ENCODE assay signal across 30 cellular contexts in the genomic region with DNA sequence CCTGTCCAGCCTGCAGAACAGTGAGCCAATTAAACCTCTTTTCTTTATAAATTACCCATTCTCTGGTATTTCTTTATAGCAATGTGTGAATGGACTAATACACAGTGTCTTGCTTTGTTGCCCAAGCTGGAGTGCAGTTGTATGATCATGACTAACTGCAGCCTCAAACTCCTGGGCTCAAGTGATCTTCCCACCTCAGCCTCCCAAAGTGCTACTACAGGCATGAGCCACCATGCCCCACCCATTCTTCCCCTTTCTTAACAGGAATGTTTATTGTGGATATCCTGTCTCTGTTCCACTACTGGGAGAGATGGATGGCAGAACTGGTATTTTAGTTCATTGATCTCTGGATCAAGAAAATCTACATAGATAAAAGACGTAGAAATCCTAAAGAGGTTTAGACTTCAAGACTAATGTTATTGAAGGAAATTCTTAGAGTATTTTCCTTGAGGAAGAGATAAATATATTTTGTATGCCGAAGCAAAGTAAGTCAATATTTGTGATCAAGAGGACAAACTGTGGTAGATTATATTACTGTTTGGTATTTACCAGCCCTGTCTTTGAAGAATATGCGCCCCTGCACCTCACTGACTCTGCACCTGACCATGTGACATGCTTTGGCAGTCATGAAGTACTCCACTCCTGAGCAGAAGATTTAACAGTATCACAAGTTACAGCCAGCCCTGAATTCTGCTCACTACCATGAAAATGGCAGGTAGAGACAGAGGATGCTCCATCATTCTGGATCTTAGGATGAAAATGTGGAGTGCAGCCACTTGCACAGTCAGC. TPM values are rescaled to one million over a fixed set of nuclear protein-coding genes. Genes with fewer than 3 reads are reported as not detected.
DNase-seq lines count a peak whose midpoint lies in the region; ATAC-seq, FAIRE-seq and TF ChIP-seq lines count a peak whose summit lies in the region.
"Had no signal": no experiment of that assay in that cellular context is flagged by ENCODE, and none has a peak within 500 bp of the region (broad histone marks: within the 10 kb centered on the region; RNA-seq: fewer than 3 reads in every experiment).

No MANE protein-coding gene starts in this region.

- no peak for TF ChIP-seq CTCF in left ventricle myocardium inferior (IDR thresholded peaks at IDR 0.05; ENCODE audit: borderline replicate concordance)
- TF ChIP-seq CTCF in endothelial cell (IDR thresholded peaks at IDR 0.05; ENCODE audit: unreplicated experiment), result no peak
- no peak for TF ChIP-seq CTCF in mucosa of descending colon (IDR thresholded peaks at IDR 0.05)
- TF ChIP-seq CTCF in D721Med (IDR thresholded peaks at IDR 0.05; ENCODE audit: insufficient read depth, missing control alignments), result no peak
- TF ChIP-seq CTCF in testis (IDR thresholded peaks at IDR 0.05), result no peak

- no peak for FAIRE-seq in D721Med (lab: Jason Lieb, UNC)
- FAIRE-seq: A204.1, endometrium, H54, islet of Langerhans had no signal

- ATAC-seq in Right ventricle myocardium inferior (no peak), mucosa of descending colon (peak; percentile 52), GM21381 (IDR thresholded peaks at IDR 0.05; ENCODE audit: unreplicated experiment) (no peak)
- ATAC-seq: activated CD8-positive, alpha-beta T cell treated with anti-CD3 and anti-CD28 coated beads for 36 hours; lower lobe of right lung; T-cell had no signal

- WGBS in testis, 2 donors, result 88 to 92% methylated on average over 3 of the region's 3 CpGs

- peaks cover 7% of the 10 kb centered on the region for H3K36me3 Mint-ChIP-seq in endothelial cell (ENCODE audit: low read depth, unreplicated experiment)
- H3K36me3 Mint-ChIP-seq: activated naive CD8-positive, alpha-beta T cell; CD4-positive, alpha-beta memory T cell; T-cell had no signal

- H3K36me3 ChIP-seq in left ventricle myocardium inferior, result no peaks in the 10 kb centered on the region
- no peaks in the 10 kb centered on the region for H3K36me3 ChIP-seq in mucosa of descending colon (ENCODE audit: low read depth)
- H3K36me3 ChIP-seq in testis (ENCODE audit: low read depth, missing control alignments), result no peaks in the 10 kb centered on the region
- H3K36me3 ChIP-seq: lower lobe of right lung, Peyer's patch, vagina had no signal

- DNase-seq in left ventricle myocardium inferior (no peak), Right ventricle myocardium inferior (ENCODE audit: missing footprints) (no peak), endothelial cell (ENCODE audit: low spot score) (no peak), mucosa of descending colon (peak in 1 of 3 donors; percentile 19), KG1 (lab: John Stamatoyannopoulos, UW) (no peak), D721Med (ENCODE audit: insufficient read length, low spot score) (no peak), testis (no peak)
- DNase-seq: activated CD8-positive, alpha-beta T cell treated with anti-CD3 and anti-CD28 coated beads for 36 hours; AML-193; aorta; CD4-positive, alpha-beta memory T cell; central memory CD4-positive, alpha-beta T cell; DMS 273 treated with DMSO at 0.1 percent for 48 hours; lower lobe of right lung; NCI-H1105 treated with DMSO at 0.1 percent for 48 hours; NCI-H2029; NCI-H2227 treated with DMSO at 0.1 percent for 48 hours; NCI-H69; nephron progenitor cell; Peyer's patch; retina; T-cell had no signal

- TF ChIP-seq POLR2A in testis (IDR thresholded peaks at IDR 0.05), result no peak

- intact Hi-C loops in left ventricle myocardium inferior (cut with micrococcal nuclease), result no loop called here
- intact Hi-C loops in Right ventricle myocardium inferior (cut with DNase I), result loop anchor here (10.0 kb wide), 1 partner anchor 46 kb away; no protein-coding TSS in a partner anchor
- intact Hi-C loops in mucosa of descending colon (cut with DNase I, micrococcal nuclease), result no loop called here
- intact Hi-C loops in testis (cut with DNase I; ENCODE audit: low total_unique reads), result no loop called here

- no peak overlapping the region for H3K4me3 Mint-ChIP-seq in endothelial cell (ENCODE audit: unreplicated experiment)
- H3K4me3 Mint-ChIP-seq: activated CD8-positive, alpha-beta T cell treated with anti-CD3 and anti-CD28 coated beads for 36 hours; activated naive CD8-positive, alpha-beta T cell; CD4-positive, alpha-beta memory T cell; dendritic cell treated with granulocyte-macrophage colony-stimulating factor and Interleukin-4, amounts not matched to agents 40 ng/mL and 50 ng/mL, for 4 days; nephron progenitor cell; T-cell had no signal

- H3K27me3 Mint-ChIP-seq in endothelial cell (ENCODE audit: unreplicated experiment), result no peaks in the 10 kb centered on the region
- H3K27me3 Mint-ChIP-seq: dendritic cell treated with granulocyte-macrophage colony-stimulating factor and Interleukin-4, amounts not matched to agents 40 ng/mL and 50 ng/mL, for 4 days had no signal

- H3K4me3 ChIP-seq in left ventricle myocardium inferior (no peak overlapping the region), mucosa of descending colon (no peak overlapping the region), testis (no peak overlapping the region)
- H3K4me3 ChIP-seq: lower lobe of right lung, Peyer's patch, vagina had no signal

- H3K9me3 Mint-ChIP-seq in endothelial cell (ENCODE audit: unreplicated experiment), result no peaks in the 10 kb centered on the region
- H3K9me3 Mint-ChIP-seq: activated CD8-positive, alpha-beta T cell treated with anti-CD3 and anti-CD28 coated beads for 36 hours; CD4-positive, alpha-beta memory T cell; dendritic cell treated with granulocyte-macrophage colony-stimulating factor and Interleukin-4, amounts not matched to agents 40 ng/mL and 50 ng/mL, for 4 days; nephron progenitor cell; T-cell had no signal

- H3K27ac Mint-ChIP-seq in endothelial cell (ENCODE audit: unreplicated experiment), result peak overlapping the region; percentile 55
- H3K27ac Mint-ChIP-seq: activated CD8-positive, alpha-beta T cell treated with anti-CD3 and anti-CD28 coated beads for 36 hours; activated naive CD8-positive, alpha-beta T cell; dendritic cell treated with granulocyte-macrophage colony-stimulating factor and Interleukin-4, amounts not matched to agents 40 ng/mL and 50 ng/mL, for 4 days; nephron progenitor cell; T-cell had no signal

- H3K9me3 ChIP-seq in left ventricle myocardium inferior (replicated peaks) (no peaks in the 10 kb centered on the region), mucosa of descending colon (no peaks in the 10 kb centered on the region), testis (no peaks in the 10 kb centered on the region)
- H3K9me3 ChIP-seq: lower lobe of right lung, Peyer's patch, vagina had no signal

- H3K4me1 Mint-ChIP-seq in endothelial cell (ENCODE audit: unreplicated experiment), result peaks cover 31% of the 10 kb centered on the region

- H3K27me3 ChIP-seq in left ventricle myocardium inferior (ENCODE audit: low read depth) (no peaks in the 10 kb centered on the region), testis (no peaks in the 10 kb centered on the region)
- H3K27me3 ChIP-seq: Peyer's patch, vagina had no signal

- peak overlapping the region; percentile 59 for H3K27ac ChIP-seq in left ventricle myocardium inferior (replicated peaks)
- no peak overlapping the region for H3K27ac ChIP-seq in testis
- H3K27ac ChIP-seq: lower lobe of right lung, vagina had no signal

- H3K4me1 ChIP-seq in left ventricle myocardium inferior (peaks cover 66% of the 10 kb centered on the region), mucosa of descending colon (ENCODE audit: low read depth) (peaks cover 24% of the 10 kb centered on the region), testis (peaks cover 6% of the 10 kb centered on the region)

RNA-seq across cellular contexts. Expression of a gene that starts 42.9 kb away (rescaled TPM):
- total RNA-seq in left ventricle myocardium inferior (33.7 TPM), Right ventricle myocardium inferior (25.8 TPM), endothelial cell (ENCODE audit: unreplicated experiment) (34.2 TPM), mucosa of descending colon (10 to 100 TPM; 42.1 to 74.7 (median 64.9) TPM), testis (10 to 100 TPM; 56.9 to 65.1 TPM)
- 10.2 TPM for polyA plus RNA-seq in testis (ENCODE audit: insufficient read depth, low read depth, low replicate concordance)
